1 cellular context compared by ENCODE assay signal in the genomic region with DNA sequence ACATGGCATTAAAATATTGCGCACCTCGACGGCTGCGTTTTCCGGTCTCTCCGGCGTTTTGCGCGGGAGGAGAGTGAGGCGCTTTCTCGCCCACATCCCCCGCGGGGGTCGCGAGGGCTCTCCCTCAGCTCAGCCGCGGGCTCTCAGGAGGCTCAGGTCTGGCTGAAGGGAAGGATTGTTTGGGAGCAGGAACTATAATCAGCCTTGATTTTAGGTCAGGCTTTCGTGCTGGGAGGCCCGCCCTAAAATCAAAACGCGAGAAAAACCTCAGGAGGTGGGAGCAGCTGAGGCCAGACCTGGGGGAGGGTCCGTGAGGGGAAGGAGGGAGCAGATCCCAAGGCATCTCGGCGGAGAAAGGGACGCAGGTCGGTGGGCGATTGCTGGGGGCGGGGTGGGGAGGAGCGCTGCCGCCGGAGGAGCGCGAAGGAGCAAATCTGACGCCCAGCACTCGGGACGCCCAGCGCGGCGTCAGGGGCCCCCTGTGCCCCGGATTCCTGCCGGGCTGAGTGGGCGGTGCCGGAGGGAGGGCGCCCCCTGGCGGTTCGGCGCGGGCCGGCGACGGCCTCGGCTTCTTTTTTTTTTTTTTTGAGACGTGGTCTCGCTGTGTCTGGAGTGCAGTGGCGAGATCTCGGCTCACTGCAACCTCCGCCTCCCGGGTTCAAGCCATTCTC.
A peak's percentile ranks its signal among the peaks of the same experiment; 100 is the strongest.
TF ChIP-seq lines count a peak whose summit lies in the region.

No MANE protein-coding gene starts in this region.

TF ChIP-seq in K562, 482 proteins besides CTCF, POLR2A, EP300 and RAD21 (continued from another document):
- TF ChIP-seq ZNF778 (CRISPR knock-in tag; IDR thresholded peaks at IDR 0.05) (no peak), RBFOX2 (IDR thresholded peaks at IDR 0.05; ENCODE audit: low read depth, low read length) (no peak), CCNT2 (IDR thresholded peaks at IDR 0.05; ENCODE audit: borderline replicate concordance, extremely low read depth, insufficient read length, low read depth, low read length) (peak; percentile 81), HDAC1 (IDR thresholded peaks at IDR 0.05) (peak in 1 of 2 experiments; percentile 77; a peak in 2 of 4 replicates), TEAD1 (CRISPR knock-in tag; IDR thresholded peaks at IDR 0.05) (peak; percentile 58 to 67; a peak in 1 of 4 replicates), HLTF (IDR thresholded peaks at IDR 0.05) (no peak), KLF13 (tag; IDR thresholded peaks at IDR 0.05; ENCODE audit: borderline replicate concordance, low read depth) (peak; percentile 96), PHF21A (IDR thresholded peaks at IDR 0.05; ENCODE audit: borderline replicate concordance, low read depth) (peak; percentile 92), RBM39 (optimal IDR thresholded peaks at IDR 0.05; ENCODE audit: low read depth, low read length) (no peak), POLR2G (IDR thresholded peaks at IDR 0.05; ENCODE audit: low read depth, low read length) (peak; percentile 52; the same call in 1 of the 2 replicates), HDAC2 (IDR thresholded peaks at IDR 0.05) (peak; percentile 73), ZBTB7A (IDR thresholded peaks at IDR 0.05; ENCODE audit: borderline replicate concordance, control insufficient read depth, low read depth, low read length) (peak; percentile 71; the same call in 1 of the 2 replicates), CBFA2T3 (IDR thresholded peaks at IDR 0.05) (0 out of 2 replicates have a peak, but pooled peaks have one; percentile 12), NFIX (CRISPR knock-in tag; IDR thresholded peaks at IDR 0.05; ENCODE audit: low read depth) (no peak), MTA2 (IDR thresholded peaks at IDR 0.05; ENCODE audit: low read depth) (no peak), ZNF507 (tag; conservative IDR thresholded peaks at IDR 0.05) (no peak), SIRT6 (IDR thresholded peaks at IDR 0.05; ENCODE audit: low read depth, low read length) (no peak)
- TF ChIP-seq, protein P1, sequence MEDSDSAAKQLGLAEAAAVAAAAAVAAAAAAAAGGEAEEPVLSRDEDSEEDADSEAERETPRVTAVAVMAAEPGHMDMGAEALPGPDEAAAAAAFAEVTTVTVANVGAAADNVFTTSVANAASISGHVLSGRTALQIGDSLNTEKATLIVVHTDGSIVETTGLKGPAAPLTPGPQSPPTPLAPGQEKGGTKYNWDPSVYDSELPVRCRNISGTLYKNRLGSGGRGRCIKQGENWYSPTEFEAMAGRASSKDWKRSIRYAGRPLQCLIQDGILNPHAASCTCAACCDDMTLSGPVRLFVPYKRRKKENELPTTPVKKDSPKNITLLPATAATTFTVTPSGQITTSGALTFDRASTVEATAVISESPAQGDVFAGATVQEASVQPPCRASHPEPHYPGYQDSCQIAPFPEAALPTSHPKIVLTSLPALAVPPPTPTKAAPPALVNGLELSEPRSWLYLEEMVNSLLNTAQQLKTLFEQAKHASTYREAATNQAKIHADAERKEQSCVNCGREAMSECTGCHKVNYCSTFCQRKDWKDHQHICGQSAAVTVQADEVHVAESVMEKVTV (CRISPR knock-in tag; IDR thresholded peaks at IDR 0.05): 0 out of 2 replicates have a peak, but pooled peaks have one; percentile 34
- TF ChIP-seq, protein P2, sequence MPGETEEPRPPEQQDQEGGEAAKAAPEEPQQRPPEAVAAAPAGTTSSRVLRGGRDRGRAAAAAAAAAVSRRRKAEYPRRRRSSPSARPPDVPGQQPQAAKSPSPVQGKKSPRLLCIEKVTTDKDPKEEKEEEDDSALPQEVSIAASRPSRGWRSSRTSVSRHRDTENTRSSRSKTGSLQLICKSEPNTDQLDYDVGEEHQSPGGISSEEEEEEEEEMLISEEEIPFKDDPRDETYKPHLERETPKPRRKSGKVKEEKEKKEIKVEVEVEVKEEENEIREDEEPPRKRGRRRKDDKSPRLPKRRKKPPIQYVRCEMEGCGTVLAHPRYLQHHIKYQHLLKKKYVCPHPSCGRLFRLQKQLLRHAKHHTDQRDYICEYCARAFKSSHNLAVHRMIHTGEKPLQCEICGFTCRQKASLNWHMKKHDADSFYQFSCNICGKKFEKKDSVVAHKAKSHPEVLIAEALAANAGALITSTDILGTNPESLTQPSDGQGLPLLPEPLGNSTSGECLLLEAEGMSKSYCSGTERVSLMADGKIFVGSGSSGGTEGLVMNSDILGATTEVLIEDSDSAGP (CRISPR knock-in tag; IDR thresholded peaks at IDR 0.05): no peak
- TF ChIP-seq, protein P3, sequence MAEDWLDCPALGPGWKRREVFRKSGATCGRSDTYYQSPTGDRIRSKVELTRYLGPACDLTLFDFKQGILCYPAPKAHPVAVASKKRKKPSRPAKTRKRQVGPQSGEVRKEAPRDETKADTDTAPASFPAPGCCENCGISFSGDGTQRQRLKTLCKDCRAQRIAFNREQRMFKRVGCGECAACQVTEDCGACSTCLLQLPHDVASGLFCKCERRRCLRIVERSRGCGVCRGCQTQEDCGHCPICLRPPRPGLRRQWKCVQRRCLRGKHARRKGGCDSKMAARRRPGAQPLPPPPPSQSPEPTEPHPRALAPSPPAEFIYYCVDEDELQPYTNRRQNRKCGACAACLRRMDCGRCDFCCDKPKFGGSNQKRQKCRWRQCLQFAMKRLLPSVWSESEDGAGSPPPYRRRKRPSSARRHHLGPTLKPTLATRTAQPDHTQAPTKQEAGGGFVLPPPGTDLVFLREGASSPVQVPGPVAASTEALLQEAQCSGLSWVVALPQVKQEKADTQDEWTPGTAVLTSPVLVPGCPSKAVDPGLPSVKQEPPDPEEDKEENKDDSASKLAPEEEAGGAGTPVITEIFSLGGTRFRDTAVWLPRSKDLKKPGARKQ (CRISPR knock-in tag; IDR thresholded peaks at IDR 0.05): peak; percentile 91
- TF ChIP-seq, protein P4, sequence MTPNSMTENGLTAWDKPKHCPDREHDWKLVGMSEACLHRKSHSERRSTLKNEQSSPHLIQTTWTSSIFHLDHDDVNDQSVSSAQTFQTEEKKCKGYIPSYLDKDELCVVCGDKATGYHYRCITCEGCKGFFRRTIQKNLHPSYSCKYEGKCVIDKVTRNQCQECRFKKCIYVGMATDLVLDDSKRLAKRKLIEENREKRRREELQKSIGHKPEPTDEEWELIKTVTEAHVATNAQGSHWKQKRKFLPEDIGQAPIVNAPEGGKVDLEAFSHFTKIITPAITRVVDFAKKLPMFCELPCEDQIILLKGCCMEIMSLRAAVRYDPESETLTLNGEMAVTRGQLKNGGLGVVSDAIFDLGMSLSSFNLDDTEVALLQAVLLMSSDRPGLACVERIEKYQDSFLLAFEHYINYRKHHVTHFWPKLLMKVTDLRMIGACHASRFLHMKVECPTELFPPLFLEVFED (CRISPR knock-in tag; conservative IDR thresholded peaks at IDR 0.05): no peak
TF ChIP-seq in K562: peak in this region for 62.
